Comparison of ENCODE assay signal across 8 cellular contexts in genomic region chr11:61917357-61918109, GRCh38. TPM values are rescaled to one million over a fixed set of nuclear protein-coding genes. Genes with fewer than 3 reads are reported as not detected.
DNase-seq lines count a peak whose midpoint lies in the region; ATAC-seq and TF ChIP-seq lines count a peak whose summit lies in the region.

Gene RAB3IL1, minus strand, starts transcription at chr11:61917566. Its CDS starts 199 bp downstream, at chr11:61917367.

- peak; percentile 5 for DNase-seq in HS-5 (ENCODE audit: low read depth)
- DNase-seq in activated naive CD8-positive, alpha-beta T cell treated with anti-CD3 and anti-CD28 coated beads, Interleukin-2, amount 10 ng/mL, durations not matched to agents 7 days and 5 days, result peak; percentile 44
- DNase-seq in cardiac muscle cell (ENCODE audit: low read depth in 1 of 2, low spot score in 1 of 2), result peak; percentile 68 to 89
- no peak for DNase-seq in omental fat pad (ENCODE audit: low spot score)
- no peak for DNase-seq in cerebellar cortex (ENCODE audit: low spot score)
- DNase-seq in NCI-H1092 treated with DMSO at 0.1 percent for 48 hours (lab: John Stamatoyannopoulos, UW), result no peak

- H4K20me1 ChIP-seq in BLaER1 treated with 17β-estradiol and CSF1 and Interleukin-3, amounts not matched to agents 10 nM and 100 nM, result no peaks in the 10 kb centered on the region; a peak in 1 of 22 replicates

- POLR2A ChIA-PET in activated naive CD8-positive, alpha-beta T cell treated with anti-CD3 and anti-CD28 coated beads, Interleukin-2, amount 10 ng/mL, durations not matched to agents 7 days and 5 days (lab: Charles Lee), result no interaction called here

- H3K4me1 Mint-ChIP-seq in activated naive CD8-positive, alpha-beta T cell treated with anti-CD3 and anti-CD28 coated beads, Interleukin-2, amount 10 ng/mL, durations not matched to agents 7 days and 5 days, result peaks cover 6% of the 10 kb centered on the region

- peak; percentile 45 for ATAC-seq in activated naive CD8-positive, alpha-beta T cell treated with anti-CD3 and anti-CD28 coated beads, Interleukin-2, amount 10 ng/mL, durations not matched to agents 7 days and 5 days (ENCODE audit: low read depth)
- peak; percentile 85 for ATAC-seq in omental fat pad (ENCODE audit: low FRiP score)
- no peak for ATAC-seq in HG02938 (IDR thresholded peaks at IDR 0.05; ENCODE audit: unreplicated experiment)

- H3K4me1 ChIP-seq in BLaER1 treated with 17β-estradiol and CSF1 and Interleukin-3, amounts not matched to agents 10 nM and 100 nM, result peaks cover 34 to 97% (median 59%) of the 10 kb centered on the region in 10 experiments
- H3K4me1 ChIP-seq in cardiac muscle cell (ENCODE audit: low read depth), result peaks cover 3% of the 10 kb centered on the region

- H3K4me3 Mint-ChIP-seq in activated naive CD8-positive, alpha-beta T cell treated with anti-CD3 and anti-CD28 coated beads, Interleukin-2, amount 10 ng/mL, durations not matched to agents 7 days and 5 days, result peak within 1 kb of the TSS; percentile 54

- H3K4me2 ChIP-seq in BLaER1 treated with 17β-estradiol and CSF1 and Interleukin-3, amounts not matched to agents 10 nM and 100 nM, result peak within 1 kb of the TSS; percentile 75 to 97 (median 84)

- no peaks in the 10 kb centered on the region for H3K9me3 Mint-ChIP-seq in activated naive CD8-positive, alpha-beta T cell treated with anti-CD3 and anti-CD28 coated beads, Interleukin-2, amount 10 ng/mL, durations not matched to agents 7 days and 5 days

- peaks cover 0 to 16% (median 0%) of the 10 kb centered on the region in 11 experiments; a peak in 3 of 22 replicates for H3K36me3 ChIP-seq in BLaER1 treated with 17β-estradiol and CSF1 and Interleukin-3, amounts not matched to agents 10 nM and 100 nM
- H3K36me3 ChIP-seq in cardiac muscle cell, result no peaks in the 10 kb centered on the region

- H3K27ac Mint-ChIP-seq in activated naive CD8-positive, alpha-beta T cell treated with anti-CD3 and anti-CD28 coated beads, Interleukin-2, amount 10 ng/mL, durations not matched to agents 7 days and 5 days, result no peak within 1 kb of the TSS

- H3K4me3 ChIP-seq in BLaER1 treated with 17β-estradiol and CSF1 and Interleukin-3, amounts not matched to agents 10 nM and 100 nM, result peak within 1 kb of the TSS; percentile 44 to 78 (median 58)
- H3K4me3 ChIP-seq in cardiac muscle cell, result peak within 1 kb of the TSS; percentile 68

- H3K9me3 ChIP-seq in BLaER1 treated with 17β-estradiol and CSF1 and Interleukin-3, amounts not matched to agents 10 nM and 100 nM (replicated peaks in 1 of 11), result no peaks in the 10 kb centered on the region
- H3K9me3 ChIP-seq in cardiac muscle cell (ENCODE audit: low read depth), result no peaks in the 10 kb centered on the region

- peak within 1 kb of the TSS in 6 of 11 experiments; percentile 9 to 64 (median 56); a peak in 9 of 22 replicates for H3K27ac ChIP-seq in BLaER1 treated with 17β-estradiol and CSF1 and Interleukin-3, amounts not matched to agents 10 nM and 100 nM
- H3K27ac ChIP-seq in cardiac muscle cell, result no peak within 1 kb of the TSS

- peaks cover 16 to 72% (median 67%) of the 10 kb centered on the region in 11 experiments; a peak in 21 of 22 replicates for H3K27me3 ChIP-seq in BLaER1 treated with 17β-estradiol and CSF1 and Interleukin-3, amounts not matched to agents 10 nM and 100 nM
- H3K27me3 ChIP-seq in cardiac muscle cell, result no peaks in the 10 kb centered on the region

- peaks cover 45% of the 10 kb centered on the region for H3K27me3 Mint-ChIP-seq in activated naive CD8-positive, alpha-beta T cell treated with anti-CD3 and anti-CD28 coated beads, Interleukin-2, amount 10 ng/mL, durations not matched to agents 7 days and 5 days

- H3K9ac ChIP-seq in BLaER1 treated with 17β-estradiol and CSF1 and Interleukin-3, amounts not matched to agents 10 nM and 100 nM, result peak within 1 kb of the TSS in 10 of 11 experiments; percentile 37 to 83 (median 54); a peak in 18 of 22 replicates

- TF ChIP-seq CTCF in cardiac muscle cell (IDR thresholded peaks at IDR 0.05; ENCODE audit: low read depth, low read length) (no peak), omental fat pad (IDR thresholded peaks at IDR 0.05) (no peak)

- H3K36me3 Mint-ChIP-seq in activated naive CD8-positive, alpha-beta T cell treated with anti-CD3 and anti-CD28 coated beads, Interleukin-2, amount 10 ng/mL, durations not matched to agents 7 days and 5 days, result no peaks in the 10 kb centered on the region

RNA-seq across cellular contexts. Expression of gene RAB3IL1, which starts in this region (rescaled TPM):
- 1 to 10 TPM in 1 of 2 experiments, under 1 TPM in 1; 0.28 to 1.6 TPM for total RNA-seq in activated naive CD8-positive, alpha-beta T cell treated with anti-CD3 and anti-CD28 coated beads, Interleukin-2, amount 10 ng/mL, durations not matched to agents 7 days and 5 days
- 6.7 and 11.6 TPM in 2 replicates for total RNA-seq in cardiac muscle cell
- 8.3 and 14.6 TPM in 2 replicates for polyA plus RNA-seq in cardiac muscle cell
- total RNA-seq in omental fat pad, result 10 to 100 TPM; 18.5 to 37.8 (median 25.4) TPM

Comparison
In these comparisons a context has a peak if more than half of its experiments do, and no peak if none do; other contexts are left out.
1. DNase-seq: peak in HS-5 (single experiment), activated naive CD8-positive, alpha-beta T cell treated with anti-CD3 and anti-CD28 coated beads, Interleukin-2, amount 10 ng/mL, durations not matched to agents 7 days and 5 days (single experiment) and cardiac muscle cell (2 of 2); none in omental fat pad (single experiment), cerebellar cortex (single experiment) and NCI-H1092 treated with DMSO at 0.1 percent for 48 hours (single experiment).